Comparison of ENCODE assay signal across 8 cellular contexts in the genomic region with DNA sequence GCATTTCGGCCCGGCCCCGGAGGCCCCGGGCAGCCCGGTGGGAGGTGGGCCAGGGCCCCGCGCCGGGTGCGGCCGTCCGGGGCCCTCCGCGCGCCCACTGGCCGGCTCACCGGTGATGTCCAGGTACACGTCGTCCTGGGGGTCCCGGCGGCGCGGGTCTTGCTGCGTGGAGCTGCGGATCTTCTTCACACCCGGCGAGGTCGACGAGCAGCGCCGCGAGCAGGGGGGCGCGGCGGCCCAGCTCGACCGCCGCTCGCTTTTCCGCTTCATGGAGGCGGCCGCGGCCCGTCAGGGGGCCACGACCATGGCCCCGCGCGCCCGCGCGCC. TPM values are rescaled to one million over a fixed set of nuclear protein-coding genes. Genes with fewer than 3 reads are reported as not detected.
DNase-seq lines count a peak whose midpoint lies in the region; ATAC-seq and TF ChIP-seq lines count a peak whose summit lies in the region.

No MANE protein-coding gene starts in this region.

- ATAC-seq in GM18498 (IDR thresholded peaks at IDR 0.05; ENCODE audit: unreplicated experiment) (peak; percentile 21), SK-N-SH treated with all-trans-retinoic acid at 6 μM for 48 hours (peak; percentile 12; the same call in 2 of the 3 replicates), left cardiac atrium (peak; percentile 12 to 24), sciatic nerve (no peak), HG03520 (IDR thresholded peaks at IDR 0.05; ENCODE audit: unreplicated experiment) (no peak)

- DNase-seq in left cardiac atrium = peak; percentile 26
- DNase-seq in sciatic nerve (ENCODE audit: low spot score) = peak; percentile 65
- no peak for DNase-seq in NCI-H69 (lab: John Stamatoyannopoulos, UW)
- DNase-seq in activated effector memory CD4-positive, alpha-beta T cell treated with Interleukin-2 at 50 U/mL for 16 hours = no peak
- DNase-seq in RPMI8226 = no peak

- intact Hi-C loops in left cardiac atrium (cut with DNase I) = no loop called here
- intact Hi-C loops in sciatic nerve (cut with DNase I) = no loop called here

TF ChIP-seq in SK-N-SH treated with all-trans-retinoic acid at 6 μM for 48 hours, 23 proteins besides CTCF, POLR2A, EP300 and RAD21:
- TF ChIP-seq, protein P1, sequence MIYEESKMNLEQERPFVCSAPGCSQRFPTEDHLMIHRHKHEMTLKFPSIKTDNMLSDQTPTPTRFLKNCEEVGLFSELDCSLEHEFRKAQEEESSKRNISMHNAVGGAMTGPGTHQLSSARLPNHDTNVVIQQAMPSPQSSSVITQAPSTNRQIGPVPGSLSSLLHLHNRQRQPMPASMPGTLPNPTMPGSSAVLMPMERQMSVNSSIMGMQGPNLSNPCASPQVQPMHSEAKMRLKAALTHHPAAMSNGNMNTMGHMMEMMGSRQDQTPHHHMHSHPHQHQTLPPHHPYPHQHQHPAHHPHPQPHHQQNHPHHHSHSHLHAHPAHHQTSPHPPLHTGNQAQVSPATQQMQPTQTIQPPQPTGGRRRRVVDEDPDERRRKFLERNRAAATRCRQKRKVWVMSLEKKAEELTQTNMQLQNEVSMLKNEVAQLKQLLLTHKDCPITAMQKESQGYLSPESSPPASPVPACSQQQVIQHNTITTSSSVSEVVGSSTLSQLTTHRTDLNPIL (CRISPR knock-in tag; IDR thresholded peaks at IDR 0.05; ENCODE audit: low read depth) = no peak
- TF ChIP-seq, protein P2, sequence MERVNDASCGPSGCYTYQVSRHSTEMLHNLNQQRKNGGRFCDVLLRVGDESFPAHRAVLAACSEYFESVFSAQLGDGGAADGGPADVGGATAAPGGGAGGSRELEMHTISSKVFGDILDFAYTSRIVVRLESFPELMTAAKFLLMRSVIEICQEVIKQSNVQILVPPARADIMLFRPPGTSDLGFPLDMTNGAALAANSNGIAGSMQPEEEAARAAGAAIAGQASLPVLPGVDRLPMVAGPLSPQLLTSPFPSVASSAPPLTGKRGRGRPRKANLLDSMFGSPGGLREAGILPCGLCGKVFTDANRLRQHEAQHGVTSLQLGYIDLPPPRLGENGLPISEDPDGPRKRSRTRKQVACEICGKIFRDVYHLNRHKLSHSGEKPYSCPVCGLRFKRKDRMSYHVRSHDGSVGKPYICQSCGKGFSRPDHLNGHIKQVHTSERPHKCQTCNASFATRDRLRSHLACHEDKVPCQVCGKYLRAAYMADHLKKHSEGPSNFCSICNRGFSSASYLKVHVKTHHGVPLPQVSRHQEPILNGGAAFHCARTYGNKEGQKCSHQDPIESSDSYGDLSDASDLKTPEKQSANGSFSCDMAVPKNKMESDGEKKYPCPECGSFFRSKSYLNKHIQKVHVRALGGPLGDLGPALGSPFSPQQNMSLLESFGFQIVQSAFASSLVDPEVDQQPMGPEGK (CRISPR knock-in tag; IDR thresholded peaks at IDR 0.05; ENCODE audit: borderline replicate concordance) = no peak
- TF ChIP-seq SNAI2 (CRISPR knock-in tag; IDR thresholded peaks at IDR 0.05) = no peak
- TF ChIP-seq BACH2 (CRISPR knock-in tag; IDR thresholded peaks at IDR 0.05; ENCODE audit: borderline replicate concordance) = no peak
- TF ChIP-seq TCF4 (CRISPR knock-in tag; IDR thresholded peaks at IDR 0.05; ENCODE audit: borderline replicate concordance) = no peak
- no peak for TF ChIP-seq ISL1 (CRISPR knock-in tag; IDR thresholded peaks at IDR 0.05)

RNA-seq across cellular contexts. Expression of a gene that starts 0.6 kb away (rescaled TPM):
- total RNA-seq in left cardiac atrium (10 to 100 TPM; 15.1 to 20.4 TPM), sciatic nerve (45.1 TPM)

RNA-seq across cellular contexts. Expression of a gene that starts 36.0 kb away (rescaled TPM):
- total RNA-seq in left cardiac atrium (10 to 100 TPM; 19.3 to 25.3 TPM), sciatic nerve (21.0 TPM)

Comparison
In these comparisons a context has a peak if more than half of its experiments do, and no peak if none do; other contexts are left out.
1. ATAC-seq: peak in GM18498 (single experiment), SK-N-SH treated with all-trans-retinoic acid at 6 μM for 48 hours (single experiment) and left cardiac atrium (2 of 2); none in sciatic nerve (single experiment) and HG03520 (single experiment).
2. DNase-seq: peak in left cardiac atrium (single experiment) and sciatic nerve (single experiment); none in NCI-H69 (single experiment), activated effector memory CD4-positive, alpha-beta T cell treated with Interleukin-2 at 50 U/mL for 16 hours (single experiment) and RPMI8226 (single experiment).